1 cellular context compared by ENCODE assay signal in genomic region chr11:75014129-75014528, GRCh38.
A peak's percentile ranks its signal among the peaks of the same experiment; 100 is the strongest.
TF ChIP-seq lines count a peak whose summit lies in the region.

No MANE protein-coding gene starts in this region.

TF ChIP-seq in SK-N-SH, 30 proteins besides CTCF, POLR2A, EP300 and RAD21 (continued from another document):
- no peak for TF ChIP-seq GATA2 (CRISPR knock-in tag; IDR thresholded peaks at IDR 0.05)
- TF ChIP-seq USF2 (IDR thresholded peaks at IDR 0.05; ENCODE audit: borderline replicate concordance, low read depth, low read length) = no peak
- no peak for TF ChIP-seq TAF1 (IDR thresholded peaks at IDR 0.05; ENCODE audit: borderline replicate concordance, low read depth, low read length)
- TF ChIP-seq USF1 (IDR thresholded peaks at IDR 0.05; ENCODE audit: borderline replicate concordance, low read depth) = no peak
- TF ChIP-seq EZH2phosphoT487 (IDR thresholded peaks at IDR 0.05; ENCODE audit: borderline replicate concordance, low read depth) = no peak
- no peak for TF ChIP-seq RCOR1 (IDR thresholded peaks at IDR 0.05; ENCODE audit: low read length)
- no peak for TF ChIP-seq MXI1 (IDR thresholded peaks at IDR 0.05; ENCODE audit: low read depth, low read length)
- no peak for TF ChIP-seq FOXJ3 (CRISPR knock-in tag; IDR thresholded peaks at IDR 0.05)
- 0 out of 2 replicates have a peak, but pooled peaks have one; percentile 46 for TF ChIP-seq MEF2A (IDR thresholded peaks at IDR 0.05; ENCODE audit: borderline replicate concordance, low read depth)
